Comparison of ENCODE assay signal across 27 cellular contexts in genomic region chr1:29958271-29958670, GRCh38.
"Had no signal": no experiment of that assay in that cellular context is flagged by ENCODE, and none has a peak within 500 bp of the region (broad histone marks: within the 10 kb centered on the region; RNA-seq: fewer than 3 reads in every experiment).

No MANE protein-coding gene starts in this region.

- H3K36me3 Mint-ChIP-seq: naive thymus-derived CD8-positive, alpha-beta T cell; stimulated activated naive B cell treated with anti-CD40 and anti-IgM and Interleukin-4, amounts not matched to agents 10 μg/mL and 1 μg/mL and 100 μg/mL, for 72 hours had no signal

- H2AFZ ChIP-seq: hepatocyte had no signal

- H3K9me3 Mint-ChIP-seq: dendritic cell treated with granulocyte-macrophage colony-stimulating factor and Interleukin-4, amounts not matched to agents 40 ng/mL and 50 ng/mL, for 4 days; naive thymus-derived CD8-positive, alpha-beta T cell; stimulated activated naive CD8-positive, alpha-beta T cell treated with anti-CD3 and anti-CD28 coated beads, Interleukin-15, Interleukin-2, amounts not matched to agents 100 ng/mL and 50 ng/mL, for 24 hours had no signal

- H3K36me3 ChIP-seq: esophagus muscularis mucosa, gastroesophageal sphincter, heart left ventricle, lower lobe of right lung, prostate gland, right atrium auricular region, spleen, suprapubic skin, transverse colon had no signal

- H3K27ac ChIP-seq: esophagus muscularis mucosa, foreskin keratinocyte, gastroesophageal sphincter, heart left ventricle, hepatocyte, lower lobe of right lung, prostate gland, right atrium auricular region, skin epidermis, spleen, suprapubic skin, transverse colon had no signal

- FAIRE-seq: colon, endothelial cell of umbilical vein, islet of Langerhans had no signal

- H3K4me3 Mint-ChIP-seq: dendritic cell treated with granulocyte-macrophage colony-stimulating factor and Interleukin-4, amounts not matched to agents 40 ng/mL and 50 ng/mL, for 4 days; naive thymus-derived CD8-positive, alpha-beta T cell; neural crest cell; stimulated activated naive B cell treated with anti-CD40 and anti-IgM and Interleukin-4, amounts not matched to agents 10 μg/mL and 1 μg/mL and 100 μg/mL, for 72 hours; stimulated activated naive CD8-positive, alpha-beta T cell treated with anti-CD3 and anti-CD28 coated beads, Interleukin-15, Interleukin-2, amounts not matched to agents 100 ng/mL and 50 ng/mL, for 24 hours had no signal

- H3K9me3 ChIP-seq: esophagus muscularis mucosa, gastroesophageal sphincter, heart left ventricle, lower lobe of right lung, prostate gland, right atrium auricular region, spleen, suprapubic skin, transverse colon had no signal

- H3K27me3 ChIP-seq: hepatocyte, right atrium auricular region had no signal

- H3K4me3 ChIP-seq: esophagus muscularis mucosa, gastroesophageal sphincter, heart left ventricle, hepatocyte, lower lobe of right lung, prostate gland, right atrium auricular region, skin epidermis, spleen, suprapubic skin, transverse colon had no signal

- H3K4me1 ChIP-seq: esophagus muscularis mucosa, foreskin keratinocyte, gastroesophageal sphincter, lower lobe of right lung, prostate gland, right atrium auricular region, spleen, suprapubic skin, transverse colon had no signal

- H3K4me1 Mint-ChIP-seq: stimulated activated naive B cell treated with anti-CD40 and anti-IgM and Interleukin-4, amounts not matched to agents 10 μg/mL and 1 μg/mL and 100 μg/mL, for 72 hours had no signal

- H3K4me2 ChIP-seq: hepatocyte had no signal

- H3K27ac Mint-ChIP-seq: dendritic cell treated with granulocyte-macrophage colony-stimulating factor and Interleukin-4, amounts not matched to agents 40 ng/mL and 50 ng/mL, for 4 days; naive thymus-derived CD8-positive, alpha-beta T cell; stimulated activated naive B cell treated with anti-CD40 and anti-IgM and Interleukin-4, amounts not matched to agents 10 μg/mL and 1 μg/mL and 100 μg/mL, for 72 hours; stimulated activated naive CD8-positive, alpha-beta T cell treated with anti-CD3 and anti-CD28 coated beads, Interleukin-15, Interleukin-2, amounts not matched to agents 100 ng/mL and 50 ng/mL, for 24 hours had no signal

- H3K79me2 ChIP-seq: hepatocyte had no signal

- DNase-seq: central memory CD4-positive, alpha-beta T cell; effector memory CD4-positive, alpha-beta T cell; heart left ventricle; kidney glomerular epithelial cell; left colon; left ventricle myocardium superior; lower lobe of right lung; naive thymus-derived CD8-positive, alpha-beta T cell; spleen; stimulated activated CD4-positive, alpha-beta T cell treated with anti-CD3 and anti-CD28 coated beads, Interleukin-15, amount 100 ng/mL, for 24 hours; stimulated activated CD4-positive, alpha-beta T cell treated with anti-CD3 and anti-CD28 coated beads, Interleukin-2, amount 100 ng/mL, for 48 hours; stimulated activated naive B cell treated with anti-CD40 and anti-IgM and Interleukin-4, amounts not matched to agents 10 μg/mL and 1 μg/mL and 100 μg/mL, for 72 hours; transverse colon had no signal
